Comparison of ENCODE assay signal across 8 cellular contexts in the genomic region with DNA sequence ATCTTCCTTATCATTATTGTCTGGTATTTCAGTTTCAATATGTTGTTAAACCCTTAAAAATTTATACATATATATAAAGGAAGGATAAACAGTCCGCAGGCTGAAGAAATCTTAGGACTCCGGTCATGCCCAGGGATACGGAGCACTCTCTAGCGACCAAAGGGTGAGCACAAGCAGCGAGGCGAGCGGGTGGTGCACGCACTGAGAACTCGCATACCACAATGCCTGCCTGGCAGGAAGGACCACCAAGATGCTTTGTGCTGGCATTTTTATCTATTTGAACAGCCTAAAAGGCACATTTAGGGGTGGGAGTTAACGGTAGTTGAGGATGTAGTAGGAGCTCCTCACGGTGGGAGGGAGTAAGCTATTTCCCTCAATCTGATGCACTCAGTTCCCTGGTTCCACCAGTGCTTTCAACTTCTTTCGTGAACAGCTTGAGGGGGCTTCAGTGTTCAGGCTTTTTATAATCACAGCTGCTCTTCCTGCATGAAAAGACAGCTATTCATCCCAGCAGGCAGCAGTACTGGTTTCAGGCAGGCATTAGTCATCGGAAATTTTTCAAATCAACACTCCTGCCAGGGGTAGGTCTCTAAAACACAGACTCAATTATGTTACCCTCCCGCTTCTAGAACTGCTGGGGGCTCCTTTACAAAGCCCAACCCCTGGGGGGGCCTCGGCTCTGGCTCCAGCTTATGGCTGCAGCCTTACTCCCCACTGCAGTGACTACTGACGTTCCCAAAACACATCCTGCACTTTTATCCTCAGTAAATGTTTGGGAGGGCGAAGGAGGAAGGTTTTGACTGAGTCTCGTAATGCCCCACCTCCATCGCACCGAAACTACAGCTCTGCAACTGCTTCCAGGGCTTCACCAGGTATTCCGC. TPM values are rescaled to one million over a fixed set of nuclear protein-coding genes. Genes with fewer than 3 reads are reported as not detected.
DNase-seq lines count a peak whose midpoint lies in the region; ATAC-seq and TF ChIP-seq lines count a peak whose summit lies in the region.

No MANE protein-coding gene starts in this region.

- H3K4me1 ChIP-seq in left lung (peaks cover 52 to 79% of the 10 kb centered on the region in 2 donors), tibial artery (peaks cover 0 to 68% (median 51%) of the 10 kb centered on the region in 4 donors)

- DNase-seq in activated T-cell treated with anti-CD3 and anti-CD28 coated beads, Interleukin-2, amount 50 U/mL, for 4 hours, result no peak
- no peak for DNase-seq in activated T-cell treated with anti-CD3 and anti-CD28 coated beads for 4 hours
- peak in 49 of 61 donors; percentile 27 to 86 (median 52) for DNase-seq in caudate nucleus (lab: John Stamatoyannopoulos, UW)
- peak in 1 of 2 donors; percentile 51 for DNase-seq in left lung
- no peak for DNase-seq in tibial artery
- no peak for DNase-seq in RPMI8226
- DNase-seq in GM10266 (ENCODE audit: extremely low spot score), result no peak

- H3K27ac ChIP-seq in caudate nucleus (ENCODE audit: low read depth, low read length) (peak overlapping the region; percentile 97), left lung (peak overlapping the region; percentile 53 to 62), tibial artery (peak overlapping the region; percentile 0 to 19)

- peaks cover 58% of the 10 kb centered on the region for H3K4me1 Mint-ChIP-seq in activated T-cell treated with anti-CD3 and anti-CD28 coated beads, Interleukin-2, amount 50 U/mL, for 4 hours (ENCODE audit: low read depth)

- H3K36me3 Mint-ChIP-seq in activated T-cell treated with anti-CD3 and anti-CD28 coated beads, Interleukin-2, amount 50 U/mL, for 4 hours (ENCODE audit: insufficient read depth), result peaks cover 17% of the 10 kb centered on the region

- intact Hi-C loops in left lung (cut with DNase I), result no loop called here
- intact Hi-C loops in tibial artery (cut with DNase I; ENCODE audit: low total_unique reads), result no loop called here

- H3K4me3 Mint-ChIP-seq in activated T-cell treated with anti-CD3 and anti-CD28 coated beads, Interleukin-2, amount 50 U/mL, for 4 hours, result no peak overlapping the region

- H3K27me3 Mint-ChIP-seq in activated T-cell treated with anti-CD3 and anti-CD28 coated beads, Interleukin-2, amount 50 U/mL, for 4 hours (ENCODE audit: low read depth), result no peaks in the 10 kb centered on the region

- peak; percentile 61 to 74 for ATAC-seq in activated T-cell treated with anti-CD3 and anti-CD28 coated beads, Interleukin-2, amount 50 U/mL, for 4 hours
- ATAC-seq in left lung (peak; percentile 20), HG03571 (IDR thresholded peaks at IDR 0.05; ENCODE audit: unreplicated experiment) (no peak)

- no peaks in the 10 kb centered on the region for H3K9me3 Mint-ChIP-seq in activated T-cell treated with anti-CD3 and anti-CD28 coated beads, Interleukin-2, amount 50 U/mL, for 4 hours

- H3K27me3 ChIP-seq in left lung (no peaks in the 10 kb centered on the region), tibial artery (no peaks in the 10 kb centered on the region)

- H3K4me3 ChIP-seq in left lung (no peak overlapping the region), tibial artery (no peak overlapping the region)

- H3K36me3 ChIP-seq in left lung (peaks cover 0 to 39% of the 10 kb centered on the region in 2 donors), tibial artery (peaks cover 0 to 22% (median 5%) of the 10 kb centered on the region in 3 donors)

- H3K9me3 ChIP-seq in left lung, result no peaks in the 10 kb centered on the region
- H3K9me3 ChIP-seq in tibial artery, result no peaks in the 10 kb centered on the region

- TF ChIP-seq CTCF in left lung (IDR thresholded peaks at IDR 0.05) (no peak), tibial artery (IDR thresholded peaks at IDR 0.05) (no peak), GM10266 (IDR thresholded peaks at IDR 0.05; ENCODE audit: control insufficient read depth, insufficient read depth, low read depth, missing control alignments) (no peak)

RNA-seq across cellular contexts. Expression of a gene that starts 6.0 kb away (rescaled TPM):
- 10 to 100 TPM; 71.8 to 82.6 (median 77.1) TPM for total RNA-seq in activated T-cell treated with anti-CD3 and anti-CD28 coated beads, Interleukin-2, amount 50 U/mL, for 4 hours
- 10 to 100 TPM; 56.6 to 61.6 TPM for total RNA-seq in left lung

RNA-seq across cellular contexts. Expression of a gene that starts 31.7 kb away (rescaled TPM):
- total RNA-seq in activated T-cell treated with anti-CD3 and anti-CD28 coated beads, Interleukin-2, amount 50 U/mL, for 4 hours, result 1 to 10 TPM in 2 of 3 donors, under 1 TPM in 1; 0.71 to 1.2 (median 1.2) TPM
- total RNA-seq in left lung, result 1 to 10 TPM in 1 of 2 donors, under 1 TPM in 1; 0.60 to 1.2 TPM

RNA-seq across cellular contexts. Expression of a gene that starts 40.5 kb away (rescaled TPM):
- total RNA-seq in activated T-cell treated with anti-CD3 and anti-CD28 coated beads, Interleukin-2, amount 50 U/mL, for 4 hours, result 10 to 100 TPM; 58.5 to 74.2 (median 73.8) TPM
- 100 to 1,000 TPM; 250 to 265 TPM for total RNA-seq in left lung

RNA-seq across cellular contexts. Expression of a gene that starts 55.0 kb away (rescaled TPM):
- under 1 TPM; 0.55 to 0.96 (median 0.79) TPM for total RNA-seq in activated T-cell treated with anti-CD3 and anti-CD28 coated beads, Interleukin-2, amount 50 U/mL, for 4 hours
- 1 to 10 TPM; 2.1 to 3.0 TPM for total RNA-seq in left lung

Comparison
In these comparisons a context has a peak if more than half of its experiments do, and no peak if none do; other contexts are left out.
1. DNase-seq: peak in caudate nucleus (49 of 61); none in activated T-cell treated with anti-CD3 and anti-CD28 coated beads, Interleukin-2, amount 50 U/mL, for 4 hours (single experiment), activated T-cell treated with anti-CD3 and anti-CD28 coated beads for 4 hours (single experiment), tibial artery (0 of 2), RPMI8226 (single experiment) and GM10266 (single experiment).
2. H3K27ac ChIP-seq: peak in every context shown above with its lines; median percentile 97 in caudate nucleus; 58 in left lung; 10 in tibial artery.